8 cellular contexts compared by ENCODE assay signal in genomic region chr13:74287672-74288169, GRCh38.
DNase-seq lines count a peak whose midpoint lies in the region; ATAC-seq and TF ChIP-seq lines count a peak whose summit lies in the region.

No MANE protein-coding gene starts in this region.

- H3K27ac ChIP-seq in CD8-positive, alpha-beta T cell (ENCODE audit: low read depth, low read length), result peak overlapping the region; percentile 48
- H3K27ac ChIP-seq in mammary epithelial cell (ENCODE audit: insufficient read depth, low read depth, low read length), result no peak overlapping the region

- peak; percentile 67 for ATAC-seq in CD8-positive, alpha-beta T cell
- ATAC-seq in GM21825 (IDR thresholded peaks at IDR 0.05; ENCODE audit: unreplicated experiment), result peak; percentile 42
- ATAC-seq in activated B cell treated with CpG ODN at 0.5 μM for 24 hours (ENCODE audit: low read depth), result peak; percentile 52
- no peak for ATAC-seq in GM18858 (IDR thresholded peaks at IDR 0.05; ENCODE audit: unreplicated experiment)

- H3K9me3 ChIP-seq in CD8-positive, alpha-beta T cell (ENCODE audit: low read length), result no peaks in the 10 kb centered on the region
- no peaks in the 10 kb centered on the region for H3K9me3 ChIP-seq in mammary epithelial cell (replicated peaks; ENCODE audit: insufficient read depth, low read length)

- TF ChIP-seq CTCF in CD8-positive, alpha-beta T cell (IDR thresholded peaks at IDR 0.05), result no peak
- TF ChIP-seq CTCF in activated B cell treated with CpG ODN at 0.5 μM for 24 hours (IDR thresholded peaks at IDR 0.05), result no peak
- no peak for TF ChIP-seq CTCF in mammary epithelial cell (conservative IDR thresholded peaks at IDR 0.05 in 1 of 2, IDR thresholded peaks at IDR 0.05 in 1 of 2; ENCODE audit: extremely low read depth in 1 of 2, insufficient read depth in 1 of 2, low read depth in 1 of 2, low read length in 2 of 2)
- no peak for TF ChIP-seq CTCF in kidney epithelial cell (IDR thresholded peaks at IDR 0.05; ENCODE audit: insufficient read depth, low read length, poor library complexity, severe bottlenecking)

- H4K20me1 ChIP-seq in mammary epithelial cell (ENCODE audit: insufficient read depth, low read length), result no peaks in the 10 kb centered on the region

- no peaks in the 10 kb centered on the region for H3K79me2 ChIP-seq in mammary epithelial cell (ENCODE audit: insufficient read depth, low read length)

- no peaks in the 10 kb centered on the region for H3K9me3 Mint-ChIP-seq in CD8-positive, alpha-beta T cell
- no peaks in the 10 kb centered on the region for H3K9me3 Mint-ChIP-seq in activated B cell treated with CpG ODN at 0.5 μM for 24 hours

- 3% methylated on average over 3 of the region's 5 CpGs for WGBS in mammary epithelial cell (ENCODE audit: low coverage, missing lambda C conversion rate)

- H3K4me1 ChIP-seq in CD8-positive, alpha-beta T cell (ENCODE audit: insufficient read depth, low read length), result peaks cover 45% of the 10 kb centered on the region
- peaks cover 26% of the 10 kb centered on the region for H3K4me1 ChIP-seq in mammary epithelial cell (ENCODE audit: insufficient read depth, low read length)

- intact Hi-C loops in CD8-positive, alpha-beta T cell (cut with DNase I, micrococcal nuclease), result loop anchor here (1.0 to 5.0 kb wide), 19 partner anchors 43 to 1505 kb away; partner anchors contain the start of genes DIS3 (in 1 of the 2) and PIBF1 (in 1 of the 2)
- intact Hi-C loops in activated B cell treated with CpG ODN at 0.5 μM for 24 hours (cut with micrococcal nuclease) (loop anchor here (1.0 to 5.0 kb wide), 10 partner anchors 153 to 1505 kb away; partner anchors contain the start of genes DIS3, KLF12, PIBF1 and UCHL3), mammary epithelial cell (cut with micrococcal nuclease) (loop anchor here (1.0 to 10.0 kb wide), 7 partner anchors 152 to 969 kb away; no protein-coding TSS in a partner anchor)

- H3K4me1 Mint-ChIP-seq in CD8-positive, alpha-beta T cell (ENCODE audit: low read depth), result peaks cover 62% of the 10 kb centered on the region
- peaks cover 51% of the 10 kb centered on the region for H3K4me1 Mint-ChIP-seq in activated B cell treated with CpG ODN at 0.5 μM for 24 hours

- no peak overlapping the region for H2AFZ ChIP-seq in mammary epithelial cell (ENCODE audit: low read depth, low read length)

- POLR2A ChIA-PET in CD8-positive, alpha-beta T cell (lab: Charles Lee), result interaction anchor here (0.6 to 4.8 kb wide), 21 partner anchors 20 to 532 kb away, joined by 3 to 104 read pairs (median 4); partner anchors contain the start of gene KLF12
- POLR2A ChIA-PET in activated B cell treated with CpG ODN at 0.5 μM for 24 hours (lab: Charles Lee), result interaction anchor here (0.6 to 4.2 kb wide), 6 partner anchors 146 to 452 kb away, joined by 3 to 50 read pairs (median 5); partner anchors contain the start of gene KLF12

- H3K27me3 Mint-ChIP-seq in CD8-positive, alpha-beta T cell (ENCODE audit: low read depth), result no peaks in the 10 kb centered on the region
- H3K27me3 Mint-ChIP-seq in activated B cell treated with CpG ODN at 0.5 μM for 24 hours, result no peaks in the 10 kb centered on the region

- H3K36me3 Mint-ChIP-seq in CD8-positive, alpha-beta T cell, result no peaks in the 10 kb centered on the region
- no peaks in the 10 kb centered on the region for H3K36me3 Mint-ChIP-seq in activated B cell treated with CpG ODN at 0.5 μM for 24 hours (ENCODE audit: low read depth)

- CTCF ChIA-PET in CD8-positive, alpha-beta T cell (lab: Charles Lee), result interaction anchor here (0.6 to 7.4 kb wide), 53 partner anchors 9 to 662 kb away, joined by 3 to 128 read pairs (median 5); partner anchors contain the start of gene KLF12
- CTCF ChIA-PET in activated B cell treated with CpG ODN at 0.5 μM for 24 hours (lab: Charles Lee) (interaction anchor here (0.7 to 7.5 kb wide), 10 partner anchors 9 to 533 kb away, joined by 3 to 118 read pairs (median 6); partner anchors contain the start of gene KLF12), mammary epithelial cell (lab: Charles Lee; ENCODE audit: low non-redundant PET) (interaction anchor here (0.6 to 1.6 kb wide), 3 partner anchors 342 to 452 kb away, joined by 8 to 12 read pairs (median 10); no protein-coding TSS in a partner anchor)

- H3K36me3 ChIP-seq in CD8-positive, alpha-beta T cell (ENCODE audit: insufficient read depth, low read length), result no peaks in the 10 kb centered on the region
- H3K36me3 ChIP-seq in mammary epithelial cell (ENCODE audit: insufficient read depth, low read length) (no peaks in the 10 kb centered on the region), kidney epithelial cell (ENCODE audit: control insufficient read depth, insufficient read depth, low read length) (no peaks in the 10 kb centered on the region)

- H3K27me3 ChIP-seq in CD8-positive, alpha-beta T cell (ENCODE audit: insufficient read depth, low read length), result no peaks in the 10 kb centered on the region
- no peaks in the 10 kb centered on the region for H3K27me3 ChIP-seq in mammary epithelial cell (ENCODE audit: insufficient read depth, low read length)
- H3K27me3 ChIP-seq in kidney epithelial cell (ENCODE audit: control insufficient read depth, insufficient read depth, low read length), result no peaks in the 10 kb centered on the region

- DNase-seq in CD8-positive, alpha-beta T cell, result peak; percentile 64 to 96 (median 83)
- DNase-seq in NCI-H146 (lab: John Stamatoyannopoulos, UW) (peak; percentile 83), activated B cell treated with CpG ODN at 0.5 μM for 24 hours (peak; percentile 32), mammary epithelial cell (peak; percentile 30), kidney epithelial cell (ENCODE audit: low read depth) (peak; percentile 39)
- DNase-seq in stimulated activated CD4-positive, alpha-beta T cell treated with anti-CD3 and anti-CD28 coated beads, Interleukin-15, amount 100 ng/mL, for 48 hours (ENCODE audit: low read depth in 2 of 2), result peak; percentile 60 to 62

- in situ Hi-C loops in mammary epithelial cell (cut with MboI; ENCODE audit: low sequenced_read_pairs in 2 of 2), result loop anchor here (10.0 to 25.0 kb wide), 4 partner anchors 343 to 925 kb away; no protein-coding TSS in a partner anchor

- H3K4me2 ChIP-seq in mammary epithelial cell (ENCODE audit: insufficient read depth, low read depth, low read length), result peak overlapping the region; percentile 39

- no TSS peak for BruUV-seq in mammary epithelial cell (replicated peaks; lab: Mats Ljungman, UMichigan)

- H3K9ac ChIP-seq in mammary epithelial cell (ENCODE audit: insufficient read depth, low read length), result no peak overlapping the region

- dilution Hi-C loops in mammary epithelial cell (cut with HindIII; ENCODE audit: low sequenced_read_pairs), result no loop called here

- peak overlapping the region; percentile 35 for H3K4me3 ChIP-seq in CD8-positive, alpha-beta T cell (ENCODE audit: low read depth, low read length)
- H3K4me3 ChIP-seq in mammary epithelial cell (replicated peaks in 1 of 3; ENCODE audit: insufficient read depth in 1 of 3, low read depth in 2 of 3, low read length in 3 of 3) (no peak overlapping the region), kidney epithelial cell (ENCODE audit: low read depth, low read length) (no peak overlapping the region)

- peak overlapping the region; percentile 93 for H3K27ac Mint-ChIP-seq in CD8-positive, alpha-beta T cell
- peak overlapping the region; percentile 94 for H3K27ac Mint-ChIP-seq in activated B cell treated with CpG ODN at 0.5 μM for 24 hours

- peak overlapping the region; percentile 74 for H3K4me3 Mint-ChIP-seq in CD8-positive, alpha-beta T cell
- peak overlapping the region; percentile 77 for H3K4me3 Mint-ChIP-seq in activated B cell treated with CpG ODN at 0.5 μM for 24 hours

Comparison
In these comparisons a context has a peak if more than half of its experiments do, and no peak if none do; other contexts are left out.
1. DNase-seq: peak in every context shown above with its lines; median percentile 83 in CD8-positive, alpha-beta T cell; 83 in NCI-H146; 61 in stimulated activated CD4-positive, alpha-beta T cell treated with anti-CD3 and anti-CD28 coated beads, Interleukin-15, amount 100 ng/mL, for 48 hours; 39 in kidney epithelial cell; 32 in activated B cell treated with CpG ODN at 0.5 μM for 24 hours; 30 in mammary epithelial cell.